In genomic region chr12:122021822-122022392, GRCh38 we compare ENCODE assay signal across 8 cellular contexts. TPM values are rescaled to one million over a fixed set of nuclear protein-coding genes. Genes with fewer than 3 reads are reported as not detected.
A peak's percentile ranks its signal among the peaks of the same experiment; 100 is the strongest.
DNase-seq lines count a peak whose midpoint lies in the region; ATAC-seq and TF ChIP-seq lines count a peak whose summit lies in the region.

BCL7A (plus strand) TSS chr12:122021884; CDS start chr12:122022092, 208 bp downstream.

- no peaks in the 10 kb centered on the region for H3K27me3 ChIP-seq in right atrium auricular region

- peaks cover 0 to 10% of the 10 kb centered on the region in 2 donors for H3K9me3 ChIP-seq in right atrium auricular region

- peak within 1 kb of the TSS; percentile 66 to 73 for H3K4me3 ChIP-seq in right atrium auricular region

- no peaks in the 10 kb centered on the region for H3K36me3 Mint-ChIP-seq in progenitor cell of endocrine pancreas (ENCODE audit: insufficient read depth)

- TF ChIP-seq CTCF in right atrium auricular region (IDR thresholded peaks at IDR 0.05) (no peak), progenitor cell of endocrine pancreas (IDR thresholded peaks at IDR 0.05; ENCODE audit: unreplicated experiment) (no peak)

- H3K27me3 Mint-ChIP-seq in progenitor cell of endocrine pancreas: no peaks in the 10 kb centered on the region

- peaks cover 14% of the 10 kb centered on the region for H3K4me1 Mint-ChIP-seq in progenitor cell of endocrine pancreas (ENCODE audit: low read depth)

- peak within 1 kb of the TSS; percentile 90 for H3K4me3 Mint-ChIP-seq in progenitor cell of endocrine pancreas (ENCODE audit: low read depth)

- H3K9me3 Mint-ChIP-seq in progenitor cell of endocrine pancreas (ENCODE audit: low read depth): no peaks in the 10 kb centered on the region

- DNase-seq in GDM1 (lab: John Stamatoyannopoulos, UW) (peak; percentile 76), Kasumi-1 (lab: John Stamatoyannopoulos, UW) (peak; percentile 44 to 55), anterior cingulate cortex (lab: John Stamatoyannopoulos, UW) (peak in 55 of 58 donors; percentile 25 to 86 (median 67)), right atrium auricular region (ENCODE audit: low spot score) (peak; percentile 70), progenitor cell of endocrine pancreas (ENCODE audit: low spot score, unreplicated experiment) (peak; percentile 56)

- H3K27ac Mint-ChIP-seq in progenitor cell of endocrine pancreas: peak within 1 kb of the TSS; percentile 94

- ATAC-seq in SK-N-SH treated with all-trans-retinoic acid at 6 μM for 48 hours (peak; percentile 60), HG02610 (IDR thresholded peaks at IDR 0.05; ENCODE audit: unreplicated experiment) (no peak), HG03159 (IDR thresholded peaks at IDR 0.05; ENCODE audit: unreplicated experiment) (no peak)

- H3K36me3 ChIP-seq in right atrium auricular region: no peaks in the 10 kb centered on the region

- peaks cover 0 to 22% of the 10 kb centered on the region in 2 donors for H3K4me1 ChIP-seq in right atrium auricular region

- H3K27ac ChIP-seq in right atrium auricular region: peak within 1 kb of the TSS; percentile 82 to 93

TF ChIP-seq in SK-N-SH treated with all-trans-retinoic acid at 6 μM for 48 hours, 23 proteins besides CTCF, POLR2A, EP300 and RAD21:
- no peak for TF ChIP-seq PATZ1 (CRISPR knock-in tag; IDR thresholded peaks at IDR 0.05; ENCODE audit: borderline replicate concordance)
- no peak for TF ChIP-seq RARB (CRISPR knock-in tag; IDR thresholded peaks at IDR 0.05)
- no peak for TF ChIP-seq ESRRG (CRISPR knock-in tag; IDR thresholded peaks at IDR 0.05)
- TF ChIP-seq ZFP3 (CRISPR knock-in tag; IDR thresholded peaks at IDR 0.05): no peak
- TF ChIP-seq SNAI2 (CRISPR knock-in tag; IDR thresholded peaks at IDR 0.05): no peak
- TF ChIP-seq GLIS3 (CRISPR knock-in tag; IDR thresholded peaks at IDR 0.05): no peak
- TF ChIP-seq ZNF565 (CRISPR knock-in tag; conservative IDR thresholded peaks at IDR 0.05; ENCODE audit: low read depth): no peak
TF ChIP-seq in SK-N-SH treated with all-trans-retinoic acid at 6 μM for 48 hours: peak in this region for 0.

RNA-seq across cellular contexts. Expression of gene BCL7A, which starts in this region (rescaled TPM):
- total RNA-seq in right atrium auricular region (10 to 100 TPM; 11.5 to 21.2 TPM), progenitor cell of endocrine pancreas (43.7 and 49.3 TPM in 2 replicates)
